1 cellular context compared by ENCODE assay signal in the genomic region with DNA sequence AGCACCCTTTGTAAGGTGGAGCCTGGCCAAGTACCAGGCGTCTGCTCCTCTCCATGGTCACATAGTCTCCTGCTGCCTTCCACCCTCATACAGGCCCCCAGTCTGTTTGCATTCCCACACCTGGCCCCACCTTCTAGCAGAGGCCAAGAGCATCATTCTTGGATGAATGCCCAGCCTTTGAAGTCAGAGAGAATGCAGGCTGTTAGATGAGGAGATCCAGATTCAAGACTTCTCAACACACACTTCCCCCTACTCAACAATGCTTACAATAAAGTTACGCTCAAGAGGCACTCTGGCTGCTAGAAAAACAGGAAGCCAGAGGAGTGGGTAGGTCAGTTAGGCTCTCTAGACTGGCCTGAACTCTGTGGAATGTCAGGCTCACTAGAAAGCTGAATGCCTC.
TF ChIP-seq lines count a peak whose summit lies in the region.

No MANE protein-coding gene starts in this region.

TF ChIP-seq in HepG2, 621 proteins besides CTCF, POLR2A, EP300 and RAD21:
- TF ChIP-seq SNAI1 (CRISPR knock-in tag; IDR thresholded peaks at IDR 0.05; ENCODE audit: borderline replicate concordance) = no peak
- TF ChIP-seq ZNF343 (CRISPR knock-in tag; IDR thresholded peaks at IDR 0.05) = no peak
- no peak for TF ChIP-seq MXI1 (IDR thresholded peaks at IDR 0.05; ENCODE audit: borderline replicate concordance, low read depth, low read length)
- TF ChIP-seq PBX2 (CRISPR knock-in tag; IDR thresholded peaks at IDR 0.05) = no peak
- no peak for TF ChIP-seq EHMT2 (IDR thresholded peaks at IDR 0.05; ENCODE audit: borderline replicate concordance, low read depth, low read length)
- no peak for TF ChIP-seq CEBPB (IDR thresholded peaks at IDR 0.05; ENCODE audit: borderline replicate concordance, low read depth, low read length)
- no peak for TF ChIP-seq TCF12 (IDR thresholded peaks at IDR 0.05)
- TF ChIP-seq TCF12 (CRISPR knock-in tag; IDR thresholded peaks at IDR 0.05) = no peak
- TF ChIP-seq ZNF747 (CRISPR knock-in tag; IDR thresholded peaks at IDR 0.05; ENCODE audit: borderline replicate concordance) = no peak
- no peak for TF ChIP-seq ZNF329 (CRISPR knock-in tag; IDR thresholded peaks at IDR 0.05; ENCODE audit: low read depth)
- TF ChIP-seq ZNF781 (CRISPR knock-in tag; IDR thresholded peaks at IDR 0.05; ENCODE audit: borderline replicate concordance, not compliant biosample characterization) = no peak
